24 cellular contexts compared by ENCODE assay signal in the genomic region with DNA sequence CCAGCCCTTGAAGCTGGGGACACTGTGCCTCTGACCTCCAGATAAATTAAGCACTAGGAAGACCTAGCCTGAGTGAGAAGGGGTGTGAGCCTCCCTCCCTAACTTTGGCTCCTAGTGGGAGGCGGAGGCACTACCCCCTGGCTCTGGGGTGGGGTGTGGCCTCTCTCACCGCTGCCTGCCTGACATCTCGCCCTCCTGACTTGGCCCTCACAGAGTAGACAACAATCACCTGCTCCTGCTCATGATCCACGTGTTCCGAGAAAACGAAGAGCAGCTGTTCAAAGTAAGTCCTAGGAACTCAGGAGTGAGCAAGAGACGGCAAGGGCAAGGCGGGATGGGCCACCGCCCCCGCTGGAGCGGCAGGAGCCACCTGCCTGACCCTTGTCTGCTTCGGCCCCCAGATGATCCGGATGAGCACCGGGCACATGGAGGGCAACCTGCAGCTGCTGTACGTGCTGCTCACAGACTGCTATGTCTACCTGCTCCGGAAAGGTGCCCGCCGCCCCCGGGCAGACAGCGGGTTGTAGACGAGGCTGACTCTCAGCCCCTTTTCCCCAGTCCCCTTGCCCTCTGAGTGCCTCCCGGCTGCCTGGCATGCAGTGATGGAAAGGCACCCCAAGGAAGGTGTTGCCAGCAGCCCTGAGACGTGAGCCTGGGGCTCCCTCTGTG. TPM values are rescaled to one million over a fixed set of nuclear protein-coding genes. Genes with fewer than 3 reads are reported as not detected.
"Had no signal": no experiment of that assay in that cellular context is flagged by ENCODE, and none has a peak within 500 bp of the region (broad histone marks: within the 10 kb centered on the region; RNA-seq: fewer than 3 reads in every experiment).

No MANE protein-coding gene starts in this region.

- DNase-seq: activated CD4-positive, alpha-beta T cell treated with anti-CD3 and anti-CD28 coated beads for 1 hour; activated CD4-positive, alpha-beta T cell treated with anti-CD3 and anti-CD28 coated beads, Interleukin-2, amount 50 U/mL, for 48 hours; activated CD8-positive, alpha-beta memory T cell treated with anti-CD3 and anti-CD28 coated beads, Interleukin-2, amount 10 ng/mL, durations not matched to agents 7 days and 5 days; activated effector memory CD4-positive, alpha-beta T cell treated with anti-CD3 and anti-CD28 coated beads, Interleukin-2, amount 50 U/mL, for 16 hours; activated naive CD8-positive, alpha-beta T cell treated with anti-CD3 and anti-CD28 coated beads, Interleukin-2, amount 10 ng/mL, durations not matched to agents 7 days and 5 days; activated T-cell treated with anti-CD3 and anti-CD28 coated beads, Interleukin-2, amount 50 U/mL, for 4 hours; anterior cingulate cortex; dorsolateral prefrontal cortex; glutamatergic neuron; left colon; mammary epithelial cell; mucosa of descending colon; naive thymus-derived CD8-positive, alpha-beta T cell; nucleus accumbens; stimulated activated CD4-positive, alpha-beta T cell treated with anti-CD3 and anti-CD28 coated beads, Interleukin-4, amount 100 ng/mL, for 1 hour; stimulated activated CD8-positive, alpha-beta memory T cell treated with anti-CD3 and anti-CD28 coated beads, Interleukin-4, amount 100 ng/mL, for 48 hours had no signal

- FAIRE-seq: endometrium had no signal

- H3K4me3 ChIP-seq: dorsolateral prefrontal cortex, esophagus muscularis mucosa, mucosa of descending colon, prostate gland had no signal

- H3K9me3 ChIP-seq: esophagus muscularis mucosa, mucosa of descending colon, prostate gland had no signal

- H3K4me1 ChIP-seq: prostate gland had no signal

- H3K27ac ChIP-seq: dorsolateral prefrontal cortex, esophagus muscularis mucosa, prostate gland had no signal

- H3K27me3 ChIP-seq: dorsolateral prefrontal cortex, esophagus muscularis mucosa had no signal

- ATAC-seq: activated CD8-positive, alpha-beta memory T cell treated with anti-CD3 and anti-CD28 coated beads, Interleukin-2, amount 10 ng/mL, durations not matched to agents 7 days and 5 days; activated T-cell treated with anti-CD3 and anti-CD28 coated beads, Interleukin-2, amount 50 U/mL, for 4 hours; left colon; mucosa of descending colon; naive thymus-derived CD8-positive, alpha-beta T cell had no signal

RNA-seq across cellular contexts. Expression of gene TMEM82, which starts 14.3 kb away (rescaled TPM):
- total RNA-seq: activated CD8-positive, alpha-beta memory T cell treated with anti-CD3 and anti-CD28 coated beads, Interleukin-2, amount 10 ng/mL, durations not matched to agents 7 days and 5 days; activated naive CD8-positive, alpha-beta T cell treated with anti-CD3 and anti-CD28 coated beads, Interleukin-2, amount 10 ng/mL, durations not matched to agents 7 days and 5 days; activated T-cell treated with anti-CD3 and anti-CD28 coated beads, Interleukin-2, amount 50 U/mL, for 4 hours; chondrocyte; dorsolateral prefrontal cortex; esophagus muscularis mucosa; fibroblast of villous mesenchyme; mammary epithelial cell; naive thymus-derived CD8-positive, alpha-beta T cell; prostate gland; T-helper 2 cell treated with Interferon-gamma antibody and Interleukin-4, amounts not matched to agents 100 ng/mL and 5 ng/mL, for 36 hours; temporal lobe; ureter had no signal
- polyA plus RNA-seq: mammary epithelial cell; naive thymus-derived CD8-positive, alpha-beta T cell had no signal

RNA-seq across cellular contexts. Expression of gene FBLIM1, which starts 30.6 kb away (rescaled TPM):
- total RNA-seq: activated CD8-positive, alpha-beta memory T cell treated with anti-CD3 and anti-CD28 coated beads, Interleukin-2, amount 10 ng/mL, durations not matched to agents 7 days and 5 days; naive thymus-derived CD8-positive, alpha-beta T cell; T-helper 2 cell treated with Interferon-gamma antibody and Interleukin-4, amounts not matched to agents 100 ng/mL and 5 ng/mL, for 36 hours had no signal
- polyA plus RNA-seq: naive thymus-derived CD8-positive, alpha-beta T cell had no signal
